In the genomic region with DNA sequence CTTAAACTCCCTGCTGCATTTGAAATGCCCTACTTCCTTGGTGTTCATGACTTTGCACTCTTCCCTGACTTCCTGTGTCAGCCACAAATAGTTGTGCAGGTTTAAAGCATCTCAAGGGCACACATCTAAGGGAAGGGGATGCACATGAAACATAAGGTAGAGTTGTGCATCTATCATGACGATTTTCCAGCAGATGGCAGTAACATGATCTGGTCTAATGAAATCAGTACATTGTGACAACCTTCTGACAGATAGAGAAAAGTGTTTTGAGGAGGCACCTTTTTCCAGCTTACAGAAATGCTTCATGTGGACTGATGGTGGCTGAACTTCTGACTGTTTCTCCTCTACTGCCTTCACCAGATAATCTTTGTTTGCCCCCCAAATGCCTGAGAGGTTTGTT, we compare ENCODE assay signal across 10 cellular contexts.
DNase-seq lines count a peak whose midpoint lies in the region; ATAC-seq and TF ChIP-seq lines count a peak whose summit lies in the region.
"Had no signal": no experiment of that assay in that cellular context is flagged by ENCODE, and none has a peak within 500 bp of the region (broad histone marks: within the 10 kb centered on the region; RNA-seq: fewer than 3 reads in every experiment).

No MANE protein-coding gene starts in this region.

- peak; percentile 18 for DNase-seq in NCI-H1105 treated with DMSO at 0.1 percent for 48 hours (lab: John Stamatoyannopoulos, UW)
- no peak for DNase-seq in NCI-H1105 (lab: John Stamatoyannopoulos, UW)
- DNase-seq in NCI-H69 (lab: John Stamatoyannopoulos, UW) = peak; percentile 8
- peak; percentile 23 for DNase-seq in dermis blood vessel endothelial cell
- no peak for DNase-seq in psoas muscle
- DNase-seq in activated gamma-delta T cell (lab: John Stamatoyannopoulos, UW) = no peak
- no peak for DNase-seq in mucosa of gallbladder (ENCODE audit: low spot score)
- DNase-seq: erythroblast, pancreas had no signal

- ATAC-seq in psoas muscle = peak in 2 of 4 donors; percentile 51 to 70
- ATAC-seq in GM18907 (IDR thresholded peaks at IDR 0.05; ENCODE audit: unreplicated experiment) = no peak

- no peaks in the 10 kb centered on the region for H3K27me3 ChIP-seq in psoas muscle (ENCODE audit: insufficient read depth in 3 of 3, low read length in 2 of 3)
- H3K27me3 ChIP-seq: pancreas had no signal

- H3K4me3 ChIP-seq in psoas muscle = no peak overlapping the region
- H3K4me3 ChIP-seq: pancreas had no signal

- intact Hi-C loops in psoas muscle (cut with DNase I) = no loop called here

- no peaks in the 10 kb centered on the region for H3K9me3 ChIP-seq in psoas muscle
- H3K9me3 ChIP-seq: pancreas had no signal

- peak; percentile 8 for TF ChIP-seq CTCF in psoas muscle (IDR thresholded peaks at IDR 0.05)

- H3K36me3 ChIP-seq in psoas muscle (ENCODE audit: insufficient read depth in 1 of 2, low read depth in 1 of 2) = no peaks in the 10 kb centered on the region
- H3K36me3 ChIP-seq: pancreas had no signal

- H3K27ac ChIP-seq in psoas muscle = no peak overlapping the region
- H3K27ac ChIP-seq: pancreas had no signal

- 0 to 1% (median 0%) methylated on average over 1 of the region's 1 CpG for WGBS in psoas muscle, 3 donors

- peaks cover 10% of the 10 kb centered on the region for H3K4me1 ChIP-seq in psoas muscle
- H3K4me1 ChIP-seq: pancreas had no signal

Comparison
In these comparisons a context has a peak if more than half of its experiments do, and no peak if none do; other contexts are left out.
1. DNase-seq: peak in NCI-H1105 treated with DMSO at 0.1 percent for 48 hours (single experiment), NCI-H69 (single experiment) and dermis blood vessel endothelial cell (single experiment); none in NCI-H1105 (single experiment), psoas muscle (0 of 2), activated gamma-delta T cell (single experiment) and mucosa of gallbladder (single experiment).